Comparison of ENCODE assay signal across 9 cellular contexts in genomic region chr6:142833054-142833453, GRCh38.
DNase-seq lines count a peak whose midpoint lies in the region; ATAC-seq, FAIRE-seq and TF ChIP-seq lines count a peak whose summit lies in the region.
"Had no signal": no experiment of that assay in that cellular context is flagged by ENCODE, and none has a peak within 500 bp of the region (broad histone marks: within the 10 kb centered on the region; RNA-seq: fewer than 3 reads in every experiment).

No MANE protein-coding gene starts in this region.

- ATAC-seq in GM12878 (peak; percentile 50), GM23338 (no peak), GM18502 (IDR thresholded peaks at IDR 0.05; ENCODE audit: poor library complexity, unreplicated experiment) (no peak)

- no peaks in the 10 kb centered on the region for H3K27me3 Mint-ChIP-seq in Calu3 (ENCODE audit: unreplicated experiment)
- H3K27me3 Mint-ChIP-seq in GM23338 (ENCODE audit: insufficient read depth, low read depth, poor library complexity) = no peaks in the 10 kb centered on the region

- peaks cover 19% of the 10 kb centered on the region for H3K4me1 Mint-ChIP-seq in Calu3 (ENCODE audit: low read depth, unreplicated experiment)
- no peaks in the 10 kb centered on the region for H3K4me1 Mint-ChIP-seq in GM23338

- no peak for DNase-seq in Calu3
- DNase-seq in MG63 = peak; percentile 77
- no peak for DNase-seq in GM12878 (ENCODE audit: low read depth, low spot score)
- peak; percentile 83 for DNase-seq in non-pigmented ciliary epithelial cell (ENCODE audit: low read depth)
- DNase-seq in activated effector memory CD4-positive, alpha-beta T cell treated with anti-CD3 and anti-CD28 coated beads, Interleukin-2, amount 50 U/mL, for 16 hours = no peak
- no peak for DNase-seq in GM23338 (ENCODE audit: low spot score)
- no peak for DNase-seq in cortex of kidney (lab: John Stamatoyannopoulos, UW)
- DNase-seq: stimulated activated CD8-positive, alpha-beta memory T cell treated with anti-CD3 and anti-CD28 coated beads, Interleukin-4, amount 100 ng/mL, for 48 hours had no signal

- BruUV-seq in Calu3 (replicated peaks; lab: Mats Ljungman, UMichigan) (no TSS peak), GM12878 (replicated peaks; lab: Mats Ljungman, UMichigan) (no TSS peak)

- H3K4me3 ChIP-seq in MG63 (no peak overlapping the region), GM12878 (no peak overlapping the region), GM23338 (no peak overlapping the region)

- H3K9me3 Mint-ChIP-seq in Calu3 (ENCODE audit: low read depth, unreplicated experiment) (peaks cover 4% of the 10 kb centered on the region), GM23338 (no peaks in the 10 kb centered on the region)

- H3F3A ChIP-seq in GM23338 (replicated peaks; ENCODE audit: low read depth) = no peaks in the 10 kb centered on the region

- in situ Hi-C loops in GM12878 (cut with MboI) = no loop called here

- H3K27ac ChIP-seq in GM12878 (ENCODE audit: control insufficient read depth, insufficient read depth) (no peak overlapping the region), GM23338 (ENCODE audit: low read depth) (no peak overlapping the region)

- no peak overlapping the region for H3K9ac ChIP-seq in GM12878 (ENCODE audit: control insufficient read depth, insufficient read depth, low read length)

- H4K20me1 ChIP-seq in GM12878 (ENCODE audit: control insufficient read depth, insufficient read depth) (no peaks in the 10 kb centered on the region), GM23338 (replicated peaks; ENCODE audit: insufficient read depth) (no peaks in the 10 kb centered on the region; the same call in 1 of the 2 replicates)

- CTCF ChIA-PET in Calu3 (lab: Charles Lee) = interaction anchor here (0.7 kb wide), 1 partner anchor 1582 kb away, joined by 3 read pairs; no protein-coding TSS in a partner anchor
- CTCF ChIA-PET in GM12878 (lab: Yijun Ruan, JAX) = interaction anchor here (7.9 kb wide), 1 partner anchor 9 kb away, joined by 108 read pairs; no protein-coding TSS in a partner anchor

- TF ChIP-seq CTCF in Calu3 (IDR thresholded peaks at IDR 0.05; ENCODE audit: unreplicated experiment) (no peak), GM12878 (IDR thresholded peaks at IDR 0.05 in 2 of 3, conservative IDR thresholded peaks at IDR 0.05 in 1 of 3; ENCODE audit: control insufficient read depth in 2 of 3, extremely low read depth in 1 of 3, insufficient read depth in 1 of 3, low read depth in 3 of 3, low read length in 3 of 3) (no peak), GM23338 (conservative IDR thresholded peaks at IDR 0.05; ENCODE audit: low read depth in 2 of 2) (no peak)

- 0 out of 2 replicates have a peak, but pooled peaks cover 2% of the 10 kb centered on the region for H3K4me1 ChIP-seq in GM12878 (ENCODE audit: control insufficient read depth, insufficient read depth, low read length)
- no peaks in the 10 kb centered on the region for H3K4me1 ChIP-seq in GM23338 (ENCODE audit: insufficient read depth)

- H3K27ac Mint-ChIP-seq in Calu3 (ENCODE audit: unreplicated experiment) (peak overlapping the region; percentile 70), GM23338 (no peak overlapping the region)

- no peak overlapping the region for H3K4me3 Mint-ChIP-seq in Calu3 (ENCODE audit: low read depth, unreplicated experiment)
- H3K4me3 Mint-ChIP-seq in GM23338 = no peak overlapping the region

- H2AFZ ChIP-seq in GM12878 (ENCODE audit: control insufficient read depth, low read depth, low read length) (no peak overlapping the region), GM23338 (no peak overlapping the region)

- no peak for FAIRE-seq in GM12878 (lab: Jason Lieb, UNC)

- no peaks in the 10 kb centered on the region for H3K9me2 ChIP-seq in GM23338 (ENCODE audit: insufficient read depth)

- WGBS in GM12878 (ENCODE audit: insufficient coverage, insufficient replicate concordance, low lambda C conversion rate, missing lambda C conversion rate) = 48% methylated on average over 1 of the region's 1 CpG

- H3K9me3 ChIP-seq in MG63 (no peaks in the 10 kb centered on the region), GM12878 (replicated peaks; ENCODE audit: control insufficient read depth, insufficient read depth, low read length) (no peaks in the 10 kb centered on the region; the same call in 2 of the 3 replicates)

- intact Hi-C loops in Calu3 (cut with micrococcal nuclease; ENCODE audit: unreplicated experiment) = no loop called here
- intact Hi-C loops in GM12878 (cut with micrococcal nuclease; ENCODE audit: unreplicated experiment) = no loop called here

- SMC1A ChIA-PET in GM12878 (lab: Charles Lee; ENCODE audit: uncharacterized antibody, unreplicated experiment) = interaction anchor here (0.9 to 12.1 kb wide), 7 partner anchors 8 to 86 kb away, joined by 3 to 449 read pairs (median 7); no protein-coding TSS in a partner anchor

- H3K27me3 ChIP-seq in MG63 (no peaks in the 10 kb centered on the region), GM12878 (replicated peaks in 1 of 2; ENCODE audit: control insufficient read depth in 2 of 2, insufficient read depth in 2 of 2, low read length in 1 of 2) (no peaks in the 10 kb centered on the region), GM23338 (ENCODE audit: insufficient read depth) (no peaks in the 10 kb centered on the region)

- H3K36me3 Mint-ChIP-seq in Calu3 (ENCODE audit: insufficient read depth, unreplicated experiment) (no peaks in the 10 kb centered on the region), GM23338 (ENCODE audit: low read depth) (no peaks in the 10 kb centered on the region)

- no peak overlapping the region for H3K4me2 ChIP-seq in GM12878 (ENCODE audit: control insufficient read depth, insufficient read depth)
- no peak overlapping the region for H3K4me2 ChIP-seq in GM23338

- RAD21 ChIA-PET in GM12878 (lab: Charles Lee; ENCODE audit: unreplicated experiment) = interaction anchor here (1.0 to 17.8 kb wide), 3 partner anchors 10 to 26 kb away, joined by 3 to 374 read pairs (median 4); no protein-coding TSS in a partner anchor

- H3K79me2 ChIP-seq in GM12878 (ENCODE audit: control insufficient read depth, insufficient read depth, low read length) = peaks cover 21% of the 10 kb centered on the region
- peaks cover 5% of the 10 kb centered on the region; the same call in 1 of the 2 replicates for H3K79me2 ChIP-seq in GM23338 (replicated peaks; ENCODE audit: insufficient read depth)

- 0 out of 2 replicates have a peak, but pooled peaks cover 2% of the 10 kb centered on the region for H3K36me3 ChIP-seq in MG63
- H3K36me3 ChIP-seq in GM12878 (ENCODE audit: control insufficient read depth in 2 of 2, insufficient read depth in 2 of 2, low read length in 1 of 2) = peaks cover 0 to 7% of the 10 kb centered on the region in 2 experiments; a peak in 3 of 4 replicates
- no peaks in the 10 kb centered on the region for H3K36me3 ChIP-seq in GM23338 (ENCODE audit: insufficient read depth)

- TF ChIP-seq EP300 in GM12878 (IDR thresholded peaks at IDR 0.05; ENCODE audit: borderline replicate concordance in 1 of 2, control insufficient read depth in 1 of 2, low read depth in 2 of 2, low read length in 2 of 2) = no peak

- POLR2A ChIA-PET in GM12878 (lab: Charles Lee) = interaction anchor here (0.8 to 1.3 kb wide), 3 partner anchors 8 to 59 kb away, joined by 3 to 4 read pairs (median 4); no protein-coding TSS in a partner anchor

- TF ChIP-seq POLR2A in GM12878 (IDR thresholded peaks at IDR 0.05; ENCODE audit: low read depth, low read length) = no peak

- no peak for TF ChIP-seq RAD21 in GM12878 (IDR thresholded peaks at IDR 0.05; ENCODE audit: insufficient read depth, low read depth, low read length)

TF ChIP-seq in GM12878, 131 proteins besides CTCF, POLR2A, EP300 and RAD21 (continues in another document):
- no peak for TF ChIP-seq MYC (IDR thresholded peaks at IDR 0.05; ENCODE audit: insufficient read depth, insufficient read length, insufficient replicate concordance, low read length, severe bottlenecking)
- TF ChIP-seq NFIC (IDR thresholded peaks at IDR 0.05; ENCODE audit: low read depth, low read length) = 0 out of 2 replicates have a peak, but pooled peaks have one; percentile 30

Comparison
In these comparisons a context has a peak if more than half of its experiments do, and no peak if none do; other contexts are left out.
1. DNase-seq: peak in MG63 (single experiment) and non-pigmented ciliary epithelial cell (single experiment); none in Calu3 (single experiment), GM12878 (single experiment), activated effector memory CD4-positive, alpha-beta T cell treated with anti-CD3 and anti-CD28 coated beads, Interleukin-2, amount 50 U/mL, for 16 hours (single experiment), GM23338 (single experiment) and cortex of kidney (single experiment).